8 cellular contexts compared by ENCODE assay signal in genomic region chr11:2532704-2533641, GRCh38.
A peak's percentile ranks its signal among the peaks of the same experiment; 100 is the strongest.
DNase-seq lines count a peak whose midpoint lies in the region; ATAC-seq and TF ChIP-seq lines count a peak whose summit lies in the region.

No MANE protein-coding gene starts in this region.

- DNase-seq in HuH-7 (ENCODE audit: low spot score) (peak; percentile 93), epithelial cell of esophagus (ENCODE audit: low read depth) (peak; percentile 92)
- DNase-seq in activated CD8-positive, alpha-beta memory T cell treated with anti-CD3 and anti-CD28 coated beads, Interleukin-2, amount 50 U/mL, for 48 hours, result peak; percentile 98
- peak; percentile 84 to 85 for DNase-seq in stimulated activated CD8-positive, alpha-beta memory T cell treated with anti-CD3 and anti-CD28 coated beads, Interleukin-15, amount 100 ng/mL, for 48 hours (ENCODE audit: low read depth in 2 of 2)

- ATAC-seq in GM19463 (IDR thresholded peaks at IDR 0.05; ENCODE audit: unreplicated experiment), result peak; percentile 60

- H3K36me3 ChIP-seq in BLaER1 treated with 17β-estradiol and CSF1 and Interleukin-3, amounts not matched to agents 10 nM and 100 nM, result no peaks in the 10 kb centered on the region
- no peaks in the 10 kb centered on the region for H3K36me3 ChIP-seq in OCI-LY3 (replicated peaks; ENCODE audit: low read depth, low read length)

- peak overlapping the region in 9 of 10 experiments; percentile 21 to 54 (median 32); a peak in 16 of 20 replicates for H3K4me3 ChIP-seq in BLaER1 treated with 17β-estradiol and CSF1 and Interleukin-3, amounts not matched to agents 10 nM and 100 nM
- peak overlapping the region; percentile 56 for H3K4me3 ChIP-seq in OCI-LY3 (ENCODE audit: low read length)
- no peak overlapping the region for H3K4me3 ChIP-seq in epithelial cell of esophagus (ENCODE audit: low read length)
- peak overlapping the region; percentile 12 for H3K4me3 ChIP-seq in mononuclear cell (ENCODE audit: low read length)

- TF ChIP-seq CTCF in OCI-LY3 (IDR thresholded peaks at IDR 0.05; ENCODE audit: low read depth, low read length), result peak; percentile 97
- TF ChIP-seq CTCF in epithelial cell of esophagus (IDR thresholded peaks at IDR 0.05; ENCODE audit: insufficient read depth, low read depth, low read length, missing control alignments), result peak; percentile 94

- peak overlapping the region in 10 of 11 experiments; percentile 23 to 78 (median 61); a peak in 18 of 22 replicates for H3K27ac ChIP-seq in BLaER1 treated with 17β-estradiol and CSF1 and Interleukin-3, amounts not matched to agents 10 nM and 100 nM
- H3K27ac ChIP-seq in OCI-LY3 (ENCODE audit: low read length), result no peak overlapping the region

- peaks cover 0 to 75% (median 22%) of the 10 kb centered on the region in 11 experiments; a peak in 15 of 22 replicates for H4K20me1 ChIP-seq in BLaER1 treated with 17β-estradiol and CSF1 and Interleukin-3, amounts not matched to agents 10 nM and 100 nM
- H4K20me1 ChIP-seq in OCI-LY3 (ENCODE audit: insufficient read depth, low read length), result no peaks in the 10 kb centered on the region

- peak overlapping the region; percentile 73 for H2AFZ ChIP-seq in OCI-LY3 (ENCODE audit: low read depth, low read length)

- peaks cover 0 to 16% (median 0%) of the 10 kb centered on the region in 11 experiments; a peak in 3 of 22 replicates for H3K27me3 ChIP-seq in BLaER1 treated with 17β-estradiol and CSF1 and Interleukin-3, amounts not matched to agents 10 nM and 100 nM
- H3K27me3 ChIP-seq in OCI-LY3 (ENCODE audit: low read depth, low read length) (no peaks in the 10 kb centered on the region; the same call in 1 of the 2 replicates), mononuclear cell (ENCODE audit: insufficient read depth, low read length) (no peaks in the 10 kb centered on the region)

- no peaks in the 10 kb centered on the region for H3K9me3 ChIP-seq in BLaER1 treated with 17β-estradiol and CSF1 and Interleukin-3, amounts not matched to agents 10 nM and 100 nM (replicated peaks in 1 of 11)
- H3K9me3 ChIP-seq in OCI-LY3 (ENCODE audit: insufficient read depth, low read length), result no peaks in the 10 kb centered on the region
- no peaks in the 10 kb centered on the region for H3K9me3 ChIP-seq in mononuclear cell (ENCODE audit: low read depth, low read length)

- H3K9ac ChIP-seq in BLaER1 treated with 17β-estradiol and CSF1 and Interleukin-3, amounts not matched to agents 10 nM and 100 nM, result peak overlapping the region; percentile 22 to 73 (median 61)
- H3K9ac ChIP-seq in OCI-LY3 (ENCODE audit: low read length), result peak overlapping the region; percentile 27; the same call in 1 of the 2 replicates

- H3K79me2 ChIP-seq in OCI-LY3 (ENCODE audit: low read length), result no peaks in the 10 kb centered on the region

- H3K4me2 ChIP-seq in BLaER1 treated with 17β-estradiol and CSF1 and Interleukin-3, amounts not matched to agents 10 nM and 100 nM, result peak overlapping the region; percentile 87 to 97 (median 92)
- H3K4me2 ChIP-seq in OCI-LY3 (ENCODE audit: low read length), result peak overlapping the region; percentile 67

- peaks cover 42 to 54% (median 50%) of the 10 kb centered on the region in 10 experiments for H3K4me1 ChIP-seq in BLaER1 treated with 17β-estradiol and CSF1 and Interleukin-3, amounts not matched to agents 10 nM and 100 nM
- H3K4me1 ChIP-seq in OCI-LY3 (ENCODE audit: low read length) (peaks cover 8% of the 10 kb centered on the region), mononuclear cell (ENCODE audit: insufficient read depth, low read length) (peaks cover 23% of the 10 kb centered on the region)
